ENCODE assay signal across 14 cellular contexts in genomic region chr9:113154936-113155335, GRCh38. TPM values are rescaled to one million over a fixed set of nuclear protein-coding genes. Genes with fewer than 3 reads are reported as not detected.
DNase-seq lines count a peak whose midpoint lies in the region; TF ChIP-seq lines count a peak whose summit lies in the region.
"Had no signal": no experiment of that assay in that cellular context is flagged by ENCODE, and none has a peak within 500 bp of the region (broad histone marks: within the 10 kb centered on the region; RNA-seq: fewer than 3 reads in every experiment).

No MANE protein-coding gene starts in this region.

- H3K4me3 ChIP-seq in skeletal muscle satellite cell (ENCODE audit: low read length) = peak overlapping the region; percentile 2
- no peak overlapping the region for H3K4me3 ChIP-seq in sigmoid colon
- H3K4me3 ChIP-seq: tibial artery had no signal

- H3K36me3 ChIP-seq in skeletal muscle satellite cell (ENCODE audit: insufficient read depth, low read length) (peaks cover 21% of the 10 kb centered on the region), sigmoid colon (peaks cover 0 to 23% (median 3%) of the 10 kb centered on the region in 4 donors)

- DNase-seq in SIG-M5 treated with dmso at 0.1 percent for 504 hours (lab: John Stamatoyannopoulos, UW; ENCODE audit: unreplicated experiment) = peak; percentile 66
- DNase-seq in SIG-M5 (lab: John Stamatoyannopoulos, UW) = no peak
- peak; percentile 57 for DNase-seq in NOMO-1 treated with dmso at 0.1 percent for 144 hours (lab: John Stamatoyannopoulos, UW; ENCODE audit: unreplicated experiment)
- DNase-seq in fibroblast of gingiva (ENCODE audit: low read depth) = peak; percentile 61
- no peak for DNase-seq in sigmoid colon
- no peak for DNase-seq in DMS 273 (lab: John Stamatoyannopoulos, UW; ENCODE audit: unreplicated experiment)
- no peak for DNase-seq in DMS114 treated with DMSO at 0.1 percent for 48 hours (lab: John Stamatoyannopoulos, UW; ENCODE audit: unreplicated experiment)
- DNase-seq: aorta; NCI-H2081; NK-92 treated with Interleukin-12 subunit alpha and Interleukin-12 subunit beta, amount 100 ng/mL, for 24 hours; T-helper 1 cell had no signal

- TF ChIP-seq EP300 in sigmoid colon (IDR thresholded peaks at IDR 0.05) = no peak

- intact Hi-C loops in sigmoid colon (cut with DNase I) = loop anchor here (5.0 kb wide), 1 partner anchor 67 kb away; the partner anchor contains the start of genes FKBP15 and SLC31A1

- peak overlapping the region; percentile 19 for H3K9ac ChIP-seq in skeletal muscle satellite cell (ENCODE audit: low read depth, low read length)

- 73 to 77% methylated on average over 2 of the region's 2 CpGs for WGBS in sigmoid colon, 2 donors

- H3K27me3 ChIP-seq in skeletal muscle satellite cell (ENCODE audit: control insufficient read depth, insufficient read depth, low read length) (no peaks in the 10 kb centered on the region), sigmoid colon (no peaks in the 10 kb centered on the region)
- H3K27me3 ChIP-seq: tibial artery had no signal

- H3K4me1 ChIP-seq in skeletal muscle satellite cell (ENCODE audit: control insufficient read depth, insufficient read depth, low read length) (peaks cover 35% of the 10 kb centered on the region), sigmoid colon (peaks cover 0 to 23% (median 14%) of the 10 kb centered on the region in 4 donors)

- peak overlapping the region in 2 of 4 donors; percentile 3 to 45 for H3K27ac ChIP-seq in sigmoid colon
- H3K27ac ChIP-seq: 22Rv1 had no signal

- H3K4me2 ChIP-seq in skeletal muscle satellite cell (ENCODE audit: low read length) = peak overlapping the region; percentile 42

- H3K9me3 ChIP-seq in skeletal muscle satellite cell (replicated peaks; ENCODE audit: low read length) (no peaks in the 10 kb centered on the region), sigmoid colon (no peaks in the 10 kb centered on the region)
- H3K9me3 ChIP-seq: tibial artery had no signal

- TF ChIP-seq POLR2A in sigmoid colon (IDR thresholded peaks at IDR 0.05) = no peak

- TF ChIP-seq CTCF in sigmoid colon (IDR thresholded peaks at IDR 0.05) = no peak

RNA-seq across cellular contexts. Expression of gene SLC31A2, which starts 4.1 kb away (rescaled TPM):
- 18.8 and 21.3 TPM in 2 replicates for total RNA-seq in skeletal muscle satellite cell (2012; rRNA removed)
- 10 to 100 TPM in 2 of 4 donors, 1 to 10 TPM in 2; 4.5 to 12.5 (median 7.7) TPM for total RNA-seq in sigmoid colon
- polyA plus RNA-seq in sigmoid colon = 10 to 100 TPM; 10.8 to 19.9 (median 13.0) TPM

Comparison
In these comparisons a context has a peak if more than half of its experiments do, and no peak if none do; other contexts are left out.
1. DNase-seq: peak in SIG-M5 treated with dmso at 0.1 percent for 504 hours (single experiment), NOMO-1 treated with dmso at 0.1 percent for 144 hours (single experiment) and fibroblast of gingiva (single experiment); none in SIG-M5 (single experiment), sigmoid colon (single experiment), DMS 273 (single experiment) and DMS114 treated with DMSO at 0.1 percent for 48 hours (single experiment).